1 cellular context compared by ENCODE assay signal in genomic region chr2:42675815-42676214, GRCh38.
TF ChIP-seq lines count a peak whose summit lies in the region.

No MANE protein-coding gene starts in this region.

TF ChIP-seq in GM23338, 12 proteins besides CTCF, POLR2A, EP300 and RAD21 (continued from another document):
- no peak for TF ChIP-seq ZNF462 (CRISPR knock-in tag; IDR thresholded peaks at IDR 0.05)
- TF ChIP-seq NANOG (IDR thresholded peaks at IDR 0.05; ENCODE audit: borderline replicate concordance) = no peak
- TF ChIP-seq ZNF114 (CRISPR knock-in tag; IDR thresholded peaks at IDR 0.05) = no peak
